Comparison of ENCODE assay signal across 22 cellular contexts in genomic region chr1:67607286-67607685, GRCh38.
DNase-seq lines count a peak whose midpoint lies in the region; ATAC-seq, FAIRE-seq and TF ChIP-seq lines count a peak whose summit lies in the region.
"Had no signal": no experiment of that assay in that cellular context is flagged by ENCODE, and none has a peak within 500 bp of the region (broad histone marks: within the 10 kb centered on the region; RNA-seq: fewer than 3 reads in every experiment).

No MANE protein-coding gene starts in this region.

- peaks cover 5% of the 10 kb centered on the region for H3K27me3 Mint-ChIP-seq in stimulated activated naive CD8-positive, alpha-beta T cell treated with anti-CD3 and anti-CD28 coated beads, Interleukin-15, amount 100 ng/mL, for 72 hours
- H3K27me3 Mint-ChIP-seq in nephron (ENCODE audit: low read depth), result no peaks in the 10 kb centered on the region
- H3K27me3 Mint-ChIP-seq: B cell; CD4-positive, alpha-beta T cell had no signal

- no peak for FAIRE-seq in D721Med (lab: Jason Lieb, UNC)
- FAIRE-seq: A549, G401.6, GM12891, GM19239 had no signal

- TF ChIP-seq CTCF in nephron (IDR thresholded peaks at IDR 0.05; ENCODE audit: unreplicated experiment in 3 of 3), result no peak
- TF ChIP-seq CTCF in D721Med (IDR thresholded peaks at IDR 0.05; ENCODE audit: insufficient read depth, missing control alignments), result no peak

- H3K4me1 Mint-ChIP-seq in stimulated activated naive CD8-positive, alpha-beta T cell treated with anti-CD3 and anti-CD28 coated beads, Interleukin-15, amount 100 ng/mL, for 72 hours, result peaks cover 8% of the 10 kb centered on the region
- peaks cover 22% of the 10 kb centered on the region for H3K4me1 Mint-ChIP-seq in nephron
- H3K4me1 Mint-ChIP-seq: B cell had no signal

- H3K4me3 Mint-ChIP-seq in stimulated activated naive CD8-positive, alpha-beta T cell treated with anti-CD3 and anti-CD28 coated beads, Interleukin-15, amount 100 ng/mL, for 72 hours, result no peak overlapping the region
- H3K4me3 Mint-ChIP-seq in nephron, result no peak overlapping the region
- H3K4me3 Mint-ChIP-seq: B cell; CD4-positive, alpha-beta T cell; CD8-positive, alpha-beta T cell had no signal

- no peaks in the 10 kb centered on the region for H3K9me3 Mint-ChIP-seq in stimulated activated naive CD8-positive, alpha-beta T cell treated with anti-CD3 and anti-CD28 coated beads, Interleukin-15, amount 100 ng/mL, for 72 hours
- peaks cover 6% of the 10 kb centered on the region for H3K9me3 Mint-ChIP-seq in nephron
- H3K9me3 Mint-ChIP-seq: CD4-positive, alpha-beta T cell; CD8-positive, alpha-beta T cell had no signal

- peak overlapping the region; percentile 66 to 93 for H3K27ac Mint-ChIP-seq in stimulated activated naive CD8-positive, alpha-beta T cell treated with anti-CD3 and anti-CD28 coated beads, Interleukin-15, amount 100 ng/mL, for 72 hours
- H3K27ac Mint-ChIP-seq in nephron, result peak overlapping the region; percentile 39 to 97 (median 76)
- H3K27ac Mint-ChIP-seq: B cell; CD4-positive, alpha-beta T cell; CD8-positive, alpha-beta T cell had no signal

- no peak for DNase-seq in stimulated activated naive CD8-positive, alpha-beta T cell treated with anti-CD3 and anti-CD28 coated beads, Interleukin-15, amount 100 ng/mL, for 72 hours
- DNase-seq in stimulated activated naive CD8-positive, alpha-beta T cell treated with anti-CD3 and anti-CD28 coated beads, Interleukin-15, Interleukin-2, amounts not matched to agents 100 U/mL and 50 U/mL, for 24 hours, result no peak
- DNase-seq in islet precursor cell (peak; percentile 21), D721Med (ENCODE audit: insufficient read length, low spot score) (no peak), NCI-H526 treated with DMSO at 0.1 percent for 48 hours (lab: John Stamatoyannopoulos, UW) (no peak)
- DNase-seq: AML-193; Caco-2; Calu3; CD4-positive, alpha-beta T cell; CD8-positive, alpha-beta T cell; DMS 273 treated with DMSO at 0.1 percent for 48 hours; DMS153; DMS53; DMS79 treated with DMSO at 0.1 percent for 48 hours; GF-D8 had no signal

- ATAC-seq in stimulated activated naive CD8-positive, alpha-beta T cell treated with anti-CD3 and anti-CD28 coated beads, Interleukin-15, amount 100 ng/mL, for 72 hours, result no peak
- ATAC-seq in stimulated activated naive CD8-positive, alpha-beta T cell treated with anti-CD3 and anti-CD28 coated beads, Interleukin-15, Interleukin-2, amounts not matched to agents 100 U/mL and 50 U/mL, for 24 hours, result no peak
- no peak for ATAC-seq in HG03095 (IDR thresholded peaks at IDR 0.05; ENCODE audit: unreplicated experiment)
- ATAC-seq: A549 had no signal

- H3K36me3 Mint-ChIP-seq in nephron (ENCODE audit: low read depth), result no peaks in the 10 kb centered on the region
- H3K36me3 Mint-ChIP-seq: CD8-positive, alpha-beta T cell had no signal
